In the genomic region with DNA sequence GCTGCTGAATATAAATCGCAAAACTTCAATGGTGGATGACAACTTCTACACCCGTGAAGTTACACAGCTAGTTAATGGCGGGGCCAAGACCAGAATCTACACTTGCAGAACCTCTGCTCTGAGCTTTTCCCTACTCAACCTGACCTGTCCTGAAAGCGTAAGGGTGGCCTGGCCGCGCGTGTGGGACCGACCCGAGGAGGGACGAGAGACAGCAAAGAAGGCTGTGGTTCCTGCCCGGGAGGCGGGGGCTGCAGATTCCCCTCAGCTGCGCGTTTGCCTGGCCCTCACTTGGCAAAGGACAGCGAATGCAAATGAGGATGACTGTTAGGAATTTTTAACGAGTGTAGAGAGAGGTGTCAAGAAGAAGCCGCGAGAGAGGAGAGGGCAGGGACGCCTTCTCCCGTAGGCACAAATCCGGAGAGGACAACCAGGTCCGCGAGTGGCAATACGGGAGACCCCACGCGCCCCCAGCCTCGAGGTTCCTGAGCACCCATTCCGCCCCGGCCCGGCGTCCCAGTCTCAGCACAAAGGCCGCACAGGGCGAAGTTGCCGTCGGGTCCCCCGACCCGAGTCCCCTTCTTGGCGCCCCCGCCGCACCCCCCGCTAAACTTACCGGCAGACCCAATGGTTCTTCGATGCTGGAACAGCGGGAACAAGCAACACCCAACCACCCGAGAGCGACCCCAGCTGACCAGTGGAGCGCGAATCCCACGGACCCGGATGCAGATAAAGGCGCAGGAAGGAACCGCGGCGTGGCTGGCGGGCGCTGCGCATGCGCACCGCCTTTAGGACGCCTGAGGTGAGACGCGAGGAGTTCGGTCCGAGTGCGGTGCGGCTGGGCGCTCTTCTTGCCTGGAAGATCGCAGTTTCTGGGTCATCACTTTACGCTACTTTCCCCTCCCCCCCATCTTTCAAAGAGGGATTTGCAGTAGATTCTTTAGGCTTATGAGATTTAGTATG, we compare ENCODE assay signal across 1 cellular context.
TF ChIP-seq lines count a peak whose summit lies in the region.

GNPDA2 (minus strand) TSS at position 696 of the 960 bp plus-strand sequence. CDS start 4,349 bp downstream, outside the sequence.

TF ChIP-seq in HepG2, 621 proteins besides CTCF, POLR2A, EP300 and RAD21 (continued from another document and continues in another):
- no peak for TF ChIP-seq ATF6 (CRISPR knock-in tag; conservative IDR thresholded peaks at IDR 0.05)
- TF ChIP-seq TEAD3 (CRISPR knock-in tag; optimal IDR thresholded peaks at IDR 0.05; ENCODE audit: borderline replicate concordance), result peak; percentile 32
- TF ChIP-seq, protein P1, sequence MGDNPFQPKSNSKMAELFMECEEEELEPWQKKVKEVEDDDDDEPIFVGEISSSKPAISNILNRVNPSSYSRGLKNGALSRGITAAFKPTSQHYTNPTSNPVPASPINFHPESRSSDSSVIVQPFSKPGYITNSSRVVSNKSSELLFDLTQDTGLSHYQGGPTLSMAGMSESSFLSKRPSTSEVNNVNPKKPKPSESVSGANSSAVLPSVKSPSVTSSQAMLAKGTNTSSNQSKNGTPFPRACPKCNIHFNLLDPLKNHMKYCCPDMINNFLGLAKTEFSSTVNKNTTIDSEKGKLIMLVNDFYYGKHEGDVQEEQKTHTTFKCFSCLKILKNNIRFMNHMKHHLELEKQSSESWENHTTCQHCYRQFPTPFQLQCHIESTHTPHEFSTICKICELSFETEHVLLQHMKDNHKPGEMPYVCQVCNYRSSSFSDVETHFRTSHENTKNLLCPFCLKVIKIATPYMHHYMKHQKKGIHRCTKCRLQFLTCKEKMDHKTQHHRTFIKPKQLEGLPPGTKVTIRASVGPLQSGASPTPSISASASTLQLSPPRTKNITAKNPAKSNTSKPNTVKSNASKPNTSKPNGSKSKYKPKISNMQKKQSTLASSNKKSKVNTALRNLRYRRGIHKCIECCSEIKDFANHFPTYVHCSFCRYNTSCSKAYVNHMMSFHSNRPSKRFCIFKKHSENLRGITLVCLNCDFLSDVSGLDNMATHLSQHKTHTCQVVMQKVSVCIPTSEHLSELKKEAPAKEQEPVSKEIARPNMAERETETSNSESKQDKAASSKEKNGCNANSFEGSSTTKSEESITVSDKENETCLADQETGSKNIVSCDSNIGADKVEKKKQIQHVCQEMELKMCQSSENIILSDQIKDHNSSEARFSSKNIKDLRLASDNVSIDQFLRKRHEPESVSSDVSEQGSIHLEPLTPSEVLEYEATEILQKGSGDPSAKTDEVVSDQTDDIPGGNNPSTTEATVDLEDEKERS (CRISPR knock-in tag; IDR thresholded peaks at IDR 0.05), result peak; percentile 23; the same call in 1 of the 2 replicates
- TF ChIP-seq MBD4 (IDR thresholded peaks at IDR 0.05; ENCODE audit: borderline replicate concordance, low read length), result no peak
- TF ChIP-seq, protein P2, sequence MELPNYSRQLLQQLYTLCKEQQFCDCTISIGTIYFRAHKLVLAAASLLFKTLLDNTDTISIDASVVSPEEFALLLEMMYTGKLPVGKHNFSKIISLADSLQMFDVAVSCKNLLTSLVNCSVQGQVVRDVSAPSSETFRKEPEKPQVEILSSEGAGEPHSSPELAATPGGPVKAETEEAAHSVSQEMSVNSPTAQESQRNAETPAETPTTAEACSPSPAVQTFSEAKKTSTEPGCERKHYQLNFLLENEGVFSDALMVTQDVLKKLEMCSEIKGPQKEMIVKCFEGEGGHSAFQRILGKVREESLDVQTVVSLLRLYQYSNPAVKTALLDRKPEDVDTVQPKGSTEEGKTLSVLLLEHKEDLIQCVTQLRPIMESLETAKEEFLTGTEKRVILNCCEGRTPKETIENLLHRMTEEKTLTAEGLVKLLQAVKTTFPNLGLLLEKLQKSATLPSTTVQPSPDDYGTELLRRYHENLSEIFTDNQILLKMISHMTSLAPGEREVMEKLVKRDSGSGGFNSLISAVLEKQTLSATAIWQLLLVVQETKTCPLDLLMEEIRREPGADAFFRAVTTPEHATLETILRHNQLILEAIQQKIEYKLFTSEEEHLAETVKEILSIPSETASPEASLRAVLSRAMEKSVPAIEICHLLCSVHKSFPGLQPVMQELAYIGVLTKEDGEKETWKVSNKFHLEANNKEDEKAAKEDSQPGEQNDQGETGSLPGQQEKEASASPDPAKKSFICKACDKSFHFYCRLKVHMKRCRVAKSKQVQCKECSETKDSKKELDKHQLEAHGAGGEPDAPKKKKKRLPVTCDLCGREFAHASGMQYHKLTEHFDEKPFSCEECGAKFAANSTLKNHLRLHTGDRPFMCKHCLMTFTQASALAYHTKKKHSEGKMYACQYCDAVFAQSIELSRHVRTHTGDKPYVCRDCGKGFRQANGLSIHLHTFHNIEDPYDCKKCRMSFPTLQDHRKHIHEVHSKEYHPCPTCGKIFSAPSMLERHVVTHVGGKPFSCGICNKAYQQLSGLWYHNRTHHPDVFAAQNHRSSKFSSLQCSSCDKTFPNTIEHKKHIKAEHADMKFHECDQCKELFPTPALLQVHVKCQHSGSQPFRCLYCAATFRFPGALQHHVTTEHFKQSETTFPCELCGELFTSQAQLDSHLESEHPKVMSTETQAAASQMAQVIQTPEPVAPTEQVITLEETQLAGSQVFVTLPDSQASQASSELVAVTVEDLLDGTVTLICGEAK (IDR thresholded peaks at IDR 0.05), result no peak
- TF ChIP-seq, protein P2 (CRISPR knock-in tag; IDR thresholded peaks at IDR 0.05), result peak; percentile 83
- no peak for TF ChIP-seq ZNF713 (CRISPR knock-in tag; IDR thresholded peaks at IDR 0.05)
- TF ChIP-seq RARG (CRISPR knock-in tag; IDR thresholded peaks at IDR 0.05; ENCODE audit: low read depth), result peak; percentile 80; the same call in 1 of the 2 replicates
- peak; percentile 90 for TF ChIP-seq ATF7-NPFF (CRISPR knock-in tag; IDR thresholded peaks at IDR 0.05; ENCODE audit: low read depth)
- TF ChIP-seq CCDC6 (CRISPR knock-in tag; IDR thresholded peaks at IDR 0.05), result peak; percentile 50; the same call in 1 of the 2 replicates
- peak; percentile 80 for TF ChIP-seq ZNF501 (CRISPR knock-in tag; IDR thresholded peaks at IDR 0.05)
- TF ChIP-seq ZNF230 (CRISPR knock-in tag; IDR thresholded peaks at IDR 0.05), result peak; percentile 79; the same call in 1 of the 2 replicates
- peak; percentile 63 for TF ChIP-seq GATAD2A (CRISPR knock-in tag; IDR thresholded peaks at IDR 0.05)
- no peak for TF ChIP-seq SMC3 (IDR thresholded peaks at IDR 0.05; ENCODE audit: low read length)
- TF ChIP-seq KDM5B (CRISPR knock-in tag; IDR thresholded peaks at IDR 0.05; ENCODE audit: borderline replicate concordance), result peak; percentile 93; the same call in 1 of the 2 replicates
- TF ChIP-seq, protein P3, sequence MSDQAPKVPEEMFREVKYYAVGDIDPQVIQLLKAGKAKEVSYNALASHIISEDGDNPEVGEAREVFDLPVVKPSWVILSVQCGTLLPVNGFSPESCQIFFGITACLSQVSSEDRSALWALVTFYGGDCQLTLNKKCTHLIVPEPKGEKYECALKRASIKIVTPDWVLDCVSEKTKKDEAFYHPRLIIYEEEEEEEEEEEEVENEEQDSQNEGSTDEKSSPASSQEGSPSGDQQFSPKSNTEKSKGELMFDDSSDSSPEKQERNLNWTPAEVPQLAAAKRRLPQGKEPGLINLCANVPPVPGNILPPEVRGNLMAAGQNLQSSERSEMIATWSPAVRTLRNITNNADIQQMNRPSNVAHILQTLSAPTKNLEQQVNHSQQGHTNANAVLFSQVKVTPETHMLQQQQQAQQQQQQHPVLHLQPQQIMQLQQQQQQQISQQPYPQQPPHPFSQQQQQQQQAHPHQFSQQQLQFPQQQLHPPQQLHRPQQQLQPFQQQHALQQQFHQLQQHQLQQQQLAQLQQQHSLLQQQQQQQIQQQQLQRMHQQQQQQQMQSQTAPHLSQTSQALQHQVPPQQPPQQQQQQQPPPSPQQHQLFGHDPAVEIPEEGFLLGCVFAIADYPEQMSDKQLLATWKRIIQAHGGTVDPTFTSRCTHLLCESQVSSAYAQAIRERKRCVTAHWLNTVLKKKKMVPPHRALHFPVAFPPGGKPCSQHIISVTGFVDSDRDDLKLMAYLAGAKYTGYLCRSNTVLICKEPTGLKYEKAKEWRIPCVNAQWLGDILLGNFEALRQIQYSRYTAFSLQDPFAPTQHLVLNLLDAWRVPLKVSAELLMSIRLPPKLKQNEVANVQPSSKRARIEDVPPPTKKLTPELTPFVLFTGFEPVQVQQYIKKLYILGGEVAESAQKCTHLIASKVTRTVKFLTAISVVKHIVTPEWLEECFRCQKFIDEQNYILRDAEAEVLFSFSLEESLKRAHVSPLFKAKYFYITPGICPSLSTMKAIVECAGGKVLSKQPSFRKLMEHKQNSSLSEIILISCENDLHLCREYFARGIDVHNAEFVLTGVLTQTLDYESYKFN (CRISPR knock-in tag; conservative IDR thresholded peaks at IDR 0.05), result peak; percentile 31; the same call in 1 of the 2 replicates
- TF ChIP-seq ZNF724P (CRISPR knock-in tag; IDR thresholded peaks at IDR 0.05; ENCODE audit: borderline replicate concordance), result peak; percentile 97
- TF ChIP-seq SMYD3 (CRISPR knock-in tag; IDR thresholded peaks at IDR 0.05), result no peak
- no peak for TF ChIP-seq CEBPG (CRISPR knock-in tag; IDR thresholded peaks at IDR 0.05)
- TF ChIP-seq ZBTB38 (CRISPR knock-in tag; IDR thresholded peaks at IDR 0.05), result 0 out of 2 replicates have a peak, but pooled peaks have one; percentile 39
- TF ChIP-seq GATAD1 (CRISPR knock-in tag; IDR thresholded peaks at IDR 0.05), result peak; percentile 81
- peak; percentile 46; the same call in 1 of the 2 replicates for TF ChIP-seq MEF2D (CRISPR knock-in tag; IDR thresholded peaks at IDR 0.05)
- peak; percentile 42; the same call in 1 of the 2 replicates for TF ChIP-seq RARA (CRISPR knock-in tag; IDR thresholded peaks at IDR 0.05)
- TF ChIP-seq TCF12 (IDR thresholded peaks at IDR 0.05), result no peak
- 0 out of 2 replicates have a peak, but pooled peaks have one; percentile 58 for TF ChIP-seq TCF12 (CRISPR knock-in tag; IDR thresholded peaks at IDR 0.05)
- TF ChIP-seq YY1 (IDR thresholded peaks at IDR 0.05; ENCODE audit: insufficient read depth, insufficient replicate concordance, low read depth, low read length), result peak; percentile 40
- TF ChIP-seq NFKB2 (CRISPR knock-in tag; IDR thresholded peaks at IDR 0.05; ENCODE audit: borderline replicate concordance), result peak; percentile 91
- TF ChIP-seq, protein P4, sequence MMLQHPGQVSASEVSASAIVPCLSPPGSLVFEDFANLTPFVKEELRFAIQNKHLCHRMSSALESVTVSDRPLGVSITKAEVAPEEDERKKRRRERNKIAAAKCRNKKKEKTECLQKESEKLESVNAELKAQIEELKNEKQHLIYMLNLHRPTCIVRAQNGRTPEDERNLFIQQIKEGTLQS (CRISPR knock-in tag; IDR thresholded peaks at IDR 0.05), result 0 out of 2 replicates have a peak, but pooled peaks have one; percentile 8
- no peak for TF ChIP-seq FOXA1 (IDR thresholded peaks at IDR 0.05)
- TF ChIP-seq FOXA1 (CRISPR knock-in tag; IDR thresholded peaks at IDR 0.05), result peak; percentile 12; the same call in 1 of the 2 replicates
- TF ChIP-seq, protein P5, sequence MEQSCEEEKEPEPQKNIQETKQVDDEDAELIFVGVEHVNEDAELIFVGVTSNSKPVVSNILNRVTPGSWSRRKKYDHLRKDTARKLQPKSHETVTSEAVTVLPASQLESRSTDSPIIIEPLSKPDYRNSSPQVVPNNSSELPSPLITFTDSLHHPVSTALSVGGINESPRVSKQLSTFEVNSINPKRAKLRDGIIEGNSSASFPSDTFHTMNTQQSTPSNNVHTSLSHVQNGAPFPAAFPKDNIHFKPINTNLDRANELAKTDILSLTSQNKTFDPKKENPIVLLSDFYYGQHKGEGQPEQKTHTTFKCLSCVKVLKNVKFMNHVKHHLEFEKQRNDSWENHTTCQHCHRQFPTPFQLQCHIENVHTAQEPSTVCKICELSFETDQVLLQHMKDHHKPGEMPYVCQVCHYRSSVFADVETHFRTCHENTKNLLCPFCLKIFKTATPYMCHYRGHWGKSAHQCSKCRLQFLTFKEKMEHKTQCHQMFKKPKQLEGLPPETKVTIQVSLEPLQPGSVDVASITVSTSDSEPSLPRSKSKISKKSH (CRISPR knock-in tag; IDR thresholded peaks at IDR 0.05; ENCODE audit: borderline replicate concordance), result peak; percentile 73
- 0 out of 2 replicates have a peak, but pooled peaks have one; percentile 26 for TF ChIP-seq ZNF33A (CRISPR knock-in tag; IDR thresholded peaks at IDR 0.05; ENCODE audit: borderline replicate concordance)
